Comparison of ENCODE assay signal across 27 cellular contexts in the genomic region with DNA sequence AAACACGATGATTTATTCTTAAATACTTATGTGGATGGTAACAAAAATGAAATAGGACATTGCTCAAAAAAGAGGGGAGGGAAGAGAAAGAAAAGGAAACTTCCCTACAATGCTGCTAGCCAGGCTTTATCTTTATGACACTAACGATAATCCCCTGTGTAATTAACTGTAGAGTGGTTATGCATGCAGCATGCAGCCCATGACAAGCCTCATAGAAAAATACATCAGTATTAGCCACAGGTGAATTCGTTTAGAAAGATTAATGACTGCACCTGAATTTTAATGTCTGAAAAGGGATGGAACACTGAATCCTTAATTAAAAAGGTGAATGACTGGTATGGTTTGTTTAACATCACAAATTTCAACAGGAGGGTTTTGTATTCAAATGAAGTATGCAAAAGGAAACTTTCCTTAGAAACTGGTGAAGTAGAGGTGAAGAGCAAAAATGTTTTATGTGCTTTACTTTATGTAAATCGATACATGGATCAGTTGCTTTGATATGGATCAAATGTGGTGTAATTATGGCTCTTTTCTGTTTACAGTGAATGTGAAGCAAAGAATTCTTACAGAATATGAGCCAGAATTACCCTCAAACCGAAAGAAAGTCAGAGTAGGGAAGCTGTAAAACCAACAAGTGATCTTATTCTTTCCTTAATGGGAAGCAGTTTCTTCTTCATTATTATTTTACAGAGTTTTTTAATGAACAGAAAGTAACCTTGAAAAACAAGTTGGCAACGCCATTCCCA.
DNase-seq lines count a peak whose midpoint lies in the region; ATAC-seq and TF ChIP-seq lines count a peak whose summit lies in the region.
"Had no signal": no experiment of that assay in that cellular context is flagged by ENCODE, and none has a peak within 500 bp of the region (broad histone marks: within the 10 kb centered on the region; RNA-seq: fewer than 3 reads in every experiment).

No MANE protein-coding gene starts in this region.

- H3K27me3 ChIP-seq in A673 (replicated peaks; ENCODE audit: insufficient read depth, low read depth, low read length, poor library complexity): no peaks in the 10 kb centered on the region
- H3K27me3 ChIP-seq: ascending aorta, esophagus squamous epithelium, thyroid gland had no signal

- no peaks in the 10 kb centered on the region for H3K9me3 Mint-ChIP-seq in activated T-cell treated with anti-CD3 and anti-CD28 coated beads, Interleukin-2, amount 50 U/mL, for 24 hours
- H3K9me3 Mint-ChIP-seq: activated B cell treated with CpG ODN at 0.5 μM for 24 hours; activated CD8-positive, alpha-beta T cell treated with anti-CD3 and anti-CD28 coated beads for 36 hours; T-helper 1 cell treated with Interleukin-12 subunit alpha and Interleukin-12 subunit beta and Interleukin-4 antibody, amounts not matched to agents 30 μg/mL and 1 μg/mL, for 36 hours had no signal

- no peaks in the 10 kb centered on the region for H3K36me3 ChIP-seq in A673 (ENCODE audit: insufficient read depth, low read length, poor library complexity, severe bottlenecking)
- H3K36me3 ChIP-seq in HEK293 (ENCODE audit: control insufficient read depth in 2 of 2, insufficient read depth in 1 of 2, low read length in 2 of 2): no peaks in the 10 kb centered on the region
- H3K36me3 ChIP-seq: ascending aorta, esophagus squamous epithelium, thyroid gland had no signal

- H3K27me3 Mint-ChIP-seq in activated T-cell treated with anti-CD3 and anti-CD28 coated beads, Interleukin-2, amount 50 U/mL, for 24 hours: no peaks in the 10 kb centered on the region
- H3K27me3 Mint-ChIP-seq: activated B cell treated with CpG ODN at 0.5 μM for 24 hours; activated CD8-positive, alpha-beta T cell treated with anti-CD3 and anti-CD28 coated beads for 36 hours; activated naive CD4-positive, alpha-beta T cell treated with anti-CD3 and anti-CD28 coated beads, Interleukin-2, amount 10 ng/mL, durations not matched to agents 7 days and 5 days; CD4-positive, alpha-beta T cell had no signal

- no peak overlapping the region for H3K4me3 Mint-ChIP-seq in activated T-cell treated with anti-CD3 and anti-CD28 coated beads, Interleukin-2, amount 50 U/mL, for 24 hours
- H3K4me3 Mint-ChIP-seq: activated B cell treated with CpG ODN at 0.5 μM for 24 hours; activated CD8-positive, alpha-beta T cell treated with anti-CD3 and anti-CD28 coated beads for 36 hours; activated naive CD4-positive, alpha-beta T cell treated with anti-CD3 and anti-CD28 coated beads, Interleukin-2, amount 10 ng/mL, durations not matched to agents 7 days and 5 days; CD4-positive, alpha-beta T cell; immature natural killer cell; T-helper 1 cell treated with Interleukin-12 subunit alpha and Interleukin-12 subunit beta and Interleukin-4 antibody, amounts not matched to agents 30 μg/mL and 1 μg/mL, for 36 hours had no signal

- TF ChIP-seq CTCF in A673 (conservative IDR thresholded peaks at IDR 0.05; ENCODE audit: low read depth, low read length) (no peak), HEK293 (tag by site-specific recombination; IDR thresholded peaks at IDR 0.05) (no peak), foreskin fibroblast (IDR thresholded peaks at IDR 0.05; ENCODE audit: low read depth, low read length) (no peak)

- POLR2A ChIA-PET in A673 (lab: Charles Lee; ENCODE audit: low non-redundant PET) (no interaction called here), HEK293 (lab: Yijun Ruan, JAX) (no interaction called here)

- H3K4me1 Mint-ChIP-seq in activated T-cell treated with anti-CD3 and anti-CD28 coated beads, Interleukin-2, amount 50 U/mL, for 24 hours (ENCODE audit: low read depth): no peaks in the 10 kb centered on the region
- H3K4me1 Mint-ChIP-seq: activated B cell treated with CpG ODN at 0.5 μM for 24 hours; activated naive CD4-positive, alpha-beta T cell treated with anti-CD3 and anti-CD28 coated beads, Interleukin-2, amount 10 ng/mL, durations not matched to agents 7 days and 5 days; immature natural killer cell had no signal

- no peak overlapping the region for H3K27ac Mint-ChIP-seq in activated T-cell treated with anti-CD3 and anti-CD28 coated beads, Interleukin-2, amount 50 U/mL, for 24 hours
- H3K27ac Mint-ChIP-seq: activated B cell treated with CpG ODN at 0.5 μM for 24 hours; activated CD8-positive, alpha-beta T cell treated with anti-CD3 and anti-CD28 coated beads for 36 hours; activated naive CD4-positive, alpha-beta T cell treated with anti-CD3 and anti-CD28 coated beads, Interleukin-2, amount 10 ng/mL, durations not matched to agents 7 days and 5 days; CD4-positive, alpha-beta T cell; immature natural killer cell; T-helper 1 cell treated with Interleukin-12 subunit alpha and Interleukin-12 subunit beta and Interleukin-4 antibody, amounts not matched to agents 30 μg/mL and 1 μg/mL, for 36 hours had no signal

- ATAC-seq in GM18505 (IDR thresholded peaks at IDR 0.05; ENCODE audit: unreplicated experiment): no peak
- no peak for ATAC-seq in GM18907 (IDR thresholded peaks at IDR 0.05; ENCODE audit: unreplicated experiment)
- ATAC-seq: activated CD8-positive, alpha-beta T cell treated with anti-CD3 and anti-CD28 coated beads for 36 hours; Right ventricle myocardium inferior; sciatic nerve had no signal

- CTCF ChIA-PET in A673 (lab: Charles Lee): no interaction called here
- CTCF ChIA-PET in HEK293 (lab: Yijun Ruan, JAX): interaction anchor here (0.6 kb wide), 1 partner anchor 37 kb away, joined by 3 read pairs; no protein-coding TSS in a partner anchor

- TF ChIP-seq POLR2A in GM18505 (IDR thresholded peaks at IDR 0.05; ENCODE audit: borderline replicate concordance, extremely low read depth, insufficient read depth, insufficient read length): no peak

- no TSS peak for BruUV-seq in A673 (replicated peaks; lab: Mats Ljungman, UMichigan)

- no peaks in the 10 kb centered on the region for H3K36me3 Mint-ChIP-seq in activated T-cell treated with anti-CD3 and anti-CD28 coated beads, Interleukin-2, amount 50 U/mL, for 24 hours (ENCODE audit: low read depth)
- H3K36me3 Mint-ChIP-seq: activated naive CD4-positive, alpha-beta T cell treated with anti-CD3 and anti-CD28 coated beads, Interleukin-2, amount 10 ng/mL, durations not matched to agents 7 days and 5 days; immature natural killer cell had no signal

- H3K4me3 ChIP-seq in A673 (ENCODE audit: low read depth, low read length, poor library complexity, severe bottlenecking): peak overlapping the region; percentile 0
- H3K4me3 ChIP-seq in HEK293 (ENCODE audit: low read depth, low read length): no peak overlapping the region
- peak overlapping the region in 1 of 2 donors; percentile 26 for H3K4me3 ChIP-seq in foreskin fibroblast (ENCODE audit: low read depth in 1 of 2, low read length in 2 of 2)
- H3K4me3 ChIP-seq: ascending aorta, thyroid gland had no signal

- H3K4me1 ChIP-seq in A673 (ENCODE audit: insufficient read depth, low read length, poor library complexity, severe bottlenecking) (peaks cover 46% of the 10 kb centered on the region), HEK293 (ENCODE audit: control insufficient read depth, insufficient read depth, low read length) (peaks cover 10% of the 10 kb centered on the region)
- H3K4me1 ChIP-seq: ascending aorta, thyroid gland had no signal

- intact Hi-C loops in A673 (cut with micrococcal nuclease; ENCODE audit: unreplicated experiment): no loop called here

- peak overlapping the region; percentile 21 for H3K27ac ChIP-seq in A673 (ENCODE audit: low read depth, low read length, poor library complexity, severe bottlenecking)
- H3K27ac ChIP-seq in HEK293 (ENCODE audit: extremely low read depth, low read depth, low read length): no peak overlapping the region
- H3K27ac ChIP-seq: ascending aorta, esophagus squamous epithelium, thyroid gland had no signal

- DNase-seq in A673 (ENCODE audit: low spot score): peak; percentile 42
- peak; percentile 25 for DNase-seq in NCI-H748 treated with DMSO at 0.1 percent for 48 hours (lab: John Stamatoyannopoulos, UW)
- peak; percentile 4 to 47 for DNase-seq in foreskin fibroblast
- no peak for DNase-seq in stimulated activated CD4-positive, alpha-beta T cell treated with anti-CD3 and anti-CD28 coated beads, Interleukin-15, amount 100 ng/mL, for 24 hours
- DNase-seq in activated T-cell treated with anti-CD3 and anti-CD28 coated beads, Interleukin-2, amount 50 U/mL, for 24 hours: no peak
- DNase-seq: activated B cell treated with CpG ODN at 0.5 μM for 24 hours; activated CD8-positive, alpha-beta T cell treated with anti-CD3 and anti-CD28 coated beads for 36 hours; activated naive CD4-positive, alpha-beta T cell treated with anti-CD3 and anti-CD28 coated beads, Interleukin-2, amount 10 ng/mL, durations not matched to agents 7 days and 5 days; activated T-cell treated with anti-CD3 and anti-CD28 coated beads, Interleukin-2, amount 50 U/mL, for 48 hours; CD4-positive, alpha-beta T cell; DMS79 treated with DMSO at 0.1 percent for 48 hours; effector memory CD4-positive, alpha-beta T cell; esophagus squamous epithelium; glutamatergic neuron; immature natural killer cell; Karpas-422; NCI-H1092; stimulated activated CD4-positive, alpha-beta T cell treated with anti-CD3 and anti-CD28 coated beads, Interleukin-1b, Interleukin-23, amount 100 ng/mL, for 48 hours; stimulated activated naive CD4-positive, alpha-beta T cell; thyroid gland had no signal

- H3K9me3 ChIP-seq in A673 (ENCODE audit: low read depth, low read length, poor library complexity, severe bottlenecking): no peaks in the 10 kb centered on the region
- no peaks in the 10 kb centered on the region for H3K9me3 ChIP-seq in HEK293 (ENCODE audit: control insufficient read depth, insufficient read depth, low read depth, low read length)
- H3K9me3 ChIP-seq: ascending aorta, esophagus squamous epithelium, thyroid gland had no signal

TF ChIP-seq in HEK293, 187 proteins besides CTCF, POLR2A, EP300 and RAD21 (continues in another document):
- TF ChIP-seq ZNF132 (tag by site-specific recombination; IDR thresholded peaks at IDR 0.05; ENCODE audit: borderline replicate concordance) (no peak), BCL11B (tag by site-specific recombination; IDR thresholded peaks at IDR 0.05; ENCODE audit: low read depth) (no peak), ZNF366 (tag by site-specific recombination; conservative IDR thresholded peaks at IDR 0.05) (no peak), ZNF391 (tag by site-specific recombination; IDR thresholded peaks at IDR 0.05; ENCODE audit: borderline replicate concordance, low read depth) (no peak), ZNF555 (tag by site-specific recombination; conservative IDR thresholded peaks at IDR 0.05) (no peak), ZNF184 (tag by site-specific recombination; IDR thresholded peaks at IDR 0.05) (no peak), ZNF146 (tag by site-specific recombination; IDR thresholded peaks at IDR 0.05) (no peak), ZNF2 (tag by site-specific recombination; IDR thresholded peaks at IDR 0.05) (0 out of 2 replicates have a peak, but pooled peaks have one; percentile 37), ZNF274 (IDR thresholded peaks at IDR 0.05; ENCODE audit: low read length) (no peak), ZNF274 (tag by site-specific recombination; IDR thresholded peaks at IDR 0.05; ENCODE audit: borderline replicate concordance) (no peak), ZNF24 (tag by site-specific recombination; IDR thresholded peaks at IDR 0.05) (no peak), WT1 (tag by site-specific recombination; IDR thresholded peaks at IDR 0.05) (peak; percentile 77)

Comparison
In these comparisons a context has a peak if more than half of its experiments do, and no peak if none do; other contexts are left out.
1. DNase-seq: peak in A673 (single experiment), NCI-H748 treated with DMSO at 0.1 percent for 48 hours (single experiment) and foreskin fibroblast (2 of 2); none in stimulated activated CD4-positive, alpha-beta T cell treated with anti-CD3 and anti-CD28 coated beads, Interleukin-15, amount 100 ng/mL, for 24 hours (single experiment) and activated T-cell treated with anti-CD3 and anti-CD28 coated beads, Interleukin-2, amount 50 U/mL, for 24 hours (single experiment).